ENCODE assay signal across 23 cellular contexts in the genomic region with DNA sequence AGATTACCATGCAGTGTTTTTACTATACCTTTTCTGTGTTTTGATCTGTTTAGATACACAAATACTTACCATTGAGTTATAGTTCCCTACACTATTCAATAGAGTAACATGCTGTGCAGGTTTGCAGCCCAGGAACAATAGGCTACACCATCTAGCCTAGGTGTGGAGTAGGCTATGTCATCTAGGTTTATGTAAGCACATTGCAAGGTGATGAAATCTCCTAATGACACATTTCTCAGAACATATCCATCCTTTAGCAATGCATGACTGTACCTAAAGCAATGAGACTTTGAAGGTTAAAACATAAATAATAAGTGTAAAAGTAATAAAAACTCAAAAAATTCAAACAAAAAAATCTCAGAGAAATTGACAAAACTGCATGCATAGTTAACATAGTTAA.
DNase-seq lines count a peak whose midpoint lies in the region; ATAC-seq and TF ChIP-seq lines count a peak whose summit lies in the region.
"Had no signal": no experiment of that assay in that cellular context is flagged by ENCODE, and none has a peak within 500 bp of the region (broad histone marks: within the 10 kb centered on the region; RNA-seq: fewer than 3 reads in every experiment).

No MANE protein-coding gene starts in this region.

- H3K36me3 Mint-ChIP-seq in MCF 10A (ENCODE audit: insufficient read depth, unreplicated experiment): no peaks in the 10 kb centered on the region
- H3K36me3 Mint-ChIP-seq in type B pancreatic cell: no peaks in the 10 kb centered on the region
- H3K36me3 Mint-ChIP-seq: CD8-positive, alpha-beta T cell; IgD-negative memory B cell had no signal

- POLR2A ChIA-PET in MCF 10A (lab: Yijun Ruan, JAX): interaction anchor here (0.6 kb wide), 1 partner anchor 1134 kb away, joined by 3 read pairs; no protein-coding TSS in a partner anchor

- H3K79me2 ChIP-seq in mammary epithelial cell (ENCODE audit: insufficient read depth, low read length): no peaks in the 10 kb centered on the region

- H3K9me3 ChIP-seq in breast epithelium (no peaks in the 10 kb centered on the region), mammary epithelial cell (replicated peaks; ENCODE audit: insufficient read depth, low read length) (no peaks in the 10 kb centered on the region)

- intact Hi-C loops in MCF 10A (cut with micrococcal nuclease) (no loop called here), breast epithelium (cut with DNase I; ENCODE audit: low total_unique reads) (no loop called here), mammary epithelial cell (cut with micrococcal nuclease) (loop anchor here (2.0 kb wide), 1 partner anchor 16 kb away; no protein-coding TSS in a partner anchor)

- H3K27me3 Mint-ChIP-seq in MCF 10A (ENCODE audit: insufficient read depth, unreplicated experiment) (peaks cover 57% of the 10 kb centered on the region), type B pancreatic cell (no peaks in the 10 kb centered on the region)

- DNase-seq in MCF 10A (ENCODE audit: unreplicated experiment) (peak; percentile 40), breast epithelium (ENCODE audit: low spot score in 2 of 2) (no peak), mammary epithelial cell (peak; percentile 33), kidney epithelial cell (ENCODE audit: low read depth) (peak; percentile 23), ureter (ENCODE audit: low spot score) (no peak), type B pancreatic cell (ENCODE audit: extremely low spot score, unreplicated experiment) (no peak), NCI-H1694 treated with DMSO at 0.1 percent for 48 hours (lab: John Stamatoyannopoulos, UW) (no peak)
- DNase-seq: ACHN; AML-193; C1 segment of cervical spinal cord; Calu3; CD8-positive, alpha-beta T cell; MV-4-11; NCI-H1694; NCI-H2081 treated with DMSO at 0.1 percent for 48 hours; NCI-H446 treated with DMSO at 0.1 percent for 48 hours; NCI-H526 treated with DMSO at 0.1 percent for 48 hours; OCI-M1; SHP77 had no signal

- H3K9ac ChIP-seq in mammary epithelial cell (ENCODE audit: insufficient read depth, low read length): no peak overlapping the region

- H3K36me3 ChIP-seq in breast epithelium (no peaks in the 10 kb centered on the region), mammary epithelial cell (ENCODE audit: insufficient read depth, low read length) (no peaks in the 10 kb centered on the region), kidney epithelial cell (ENCODE audit: control insufficient read depth, insufficient read depth, low read length) (no peaks in the 10 kb centered on the region)

- no peak overlapping the region for H3K4me2 ChIP-seq in mammary epithelial cell (ENCODE audit: insufficient read depth, low read depth, low read length)

- H4K20me1 ChIP-seq in mammary epithelial cell (ENCODE audit: insufficient read depth, low read length): no peaks in the 10 kb centered on the region

- TF ChIP-seq POLR2A in breast epithelium (IDR thresholded peaks at IDR 0.05): no peak

- dilution Hi-C loops in mammary epithelial cell (cut with HindIII; ENCODE audit: low sequenced_read_pairs): no loop called here

- H3K27ac ChIP-seq in breast epithelium (no peak overlapping the region), mammary epithelial cell (ENCODE audit: insufficient read depth, low read depth, low read length) (no peak overlapping the region)
- H3K27ac ChIP-seq: 22Rv1, HL-60 had no signal

- H3K4me3 Mint-ChIP-seq in MCF 10A (ENCODE audit: unreplicated experiment): no peak overlapping the region
- no peak overlapping the region for H3K4me3 Mint-ChIP-seq in type B pancreatic cell
- H3K4me3 Mint-ChIP-seq: CD8-positive, alpha-beta T cell; IgD-negative memory B cell had no signal

- H3K27ac Mint-ChIP-seq in MCF 10A (ENCODE audit: low read depth, unreplicated experiment) (no peak overlapping the region), type B pancreatic cell (no peak overlapping the region)
- H3K27ac Mint-ChIP-seq: CD8-positive, alpha-beta T cell; IgD-negative memory B cell had no signal

- in situ Hi-C loops in mammary epithelial cell (cut with MboI; ENCODE audit: low sequenced_read_pairs in 2 of 2): no loop called here

- BruUV-seq in MCF 10A (replicated peaks; lab: Mats Ljungman, UMichigan): no TSS peak
- no TSS peak for BruUV-seq in mammary epithelial cell (replicated peaks; lab: Mats Ljungman, UMichigan)

- no peaks in the 10 kb centered on the region for H3K9me3 Mint-ChIP-seq in MCF 10A (ENCODE audit: unreplicated experiment)
- no peaks in the 10 kb centered on the region for H3K9me3 Mint-ChIP-seq in type B pancreatic cell

- no peak for ATAC-seq in HG03196 (IDR thresholded peaks at IDR 0.05; ENCODE audit: unreplicated experiment)
- ATAC-seq: CD8-positive, alpha-beta T cell had no signal

- no peak for TF ChIP-seq CTCF in MCF 10A (IDR thresholded peaks at IDR 0.05; ENCODE audit: unreplicated experiment)
- no peak for TF ChIP-seq CTCF in breast epithelium (IDR thresholded peaks at IDR 0.05)
- TF ChIP-seq CTCF in mammary epithelial cell (conservative IDR thresholded peaks at IDR 0.05 in 1 of 2, IDR thresholded peaks at IDR 0.05 in 1 of 2; ENCODE audit: extremely low read depth in 1 of 2, insufficient read depth in 1 of 2, low read depth in 1 of 2, low read length in 2 of 2): no peak
- no peak for TF ChIP-seq CTCF in kidney epithelial cell (IDR thresholded peaks at IDR 0.05; ENCODE audit: insufficient read depth, low read length, poor library complexity, severe bottlenecking)
- no peak for TF ChIP-seq CTCF in type B pancreatic cell (conservative IDR thresholded peaks at IDR 0.05)

- CTCF ChIA-PET in MCF 10A (lab: Yijun Ruan, JAX): no interaction called here
- CTCF ChIA-PET in mammary epithelial cell (lab: Charles Lee; ENCODE audit: low non-redundant PET): no interaction called here

- H3K4me3 ChIP-seq in breast epithelium (no peak overlapping the region), mammary epithelial cell (replicated peaks in 1 of 3; ENCODE audit: insufficient read depth in 1 of 3, low read depth in 2 of 3, low read length in 3 of 3) (no peak overlapping the region), kidney epithelial cell (ENCODE audit: low read depth, low read length) (no peak overlapping the region)

- H3K4me1 Mint-ChIP-seq in MCF 10A (ENCODE audit: insufficient read depth, unreplicated experiment) (no peaks in the 10 kb centered on the region), type B pancreatic cell (ENCODE audit: unreplicated experiment) (no peaks in the 10 kb centered on the region)
- H3K4me1 Mint-ChIP-seq: IgD-negative memory B cell had no signal

- H3K4me1 ChIP-seq in breast epithelium (no peaks in the 10 kb centered on the region), mammary epithelial cell (ENCODE audit: insufficient read depth, low read length) (no peaks in the 10 kb centered on the region)

- H3K27me3 ChIP-seq in breast epithelium (no peaks in the 10 kb centered on the region), mammary epithelial cell (ENCODE audit: insufficient read depth, low read length) (peaks cover 2% of the 10 kb centered on the region), kidney epithelial cell (ENCODE audit: control insufficient read depth, insufficient read depth, low read length) (no peaks in the 10 kb centered on the region)

- H2AFZ ChIP-seq in mammary epithelial cell (ENCODE audit: low read depth, low read length): no peak overlapping the region

Comparison
In these comparisons a context has a peak if more than half of its experiments do, and no peak if none do; other contexts are left out.
1. DNase-seq: peak in MCF 10A (single experiment), mammary epithelial cell (single experiment) and kidney epithelial cell (single experiment); none in breast epithelium (0 of 2), ureter (single experiment), type B pancreatic cell (single experiment) and NCI-H1694 treated with DMSO at 0.1 percent for 48 hours (single experiment).